ENCODE assay signal across 1 cellular context in the genomic region with DNA sequence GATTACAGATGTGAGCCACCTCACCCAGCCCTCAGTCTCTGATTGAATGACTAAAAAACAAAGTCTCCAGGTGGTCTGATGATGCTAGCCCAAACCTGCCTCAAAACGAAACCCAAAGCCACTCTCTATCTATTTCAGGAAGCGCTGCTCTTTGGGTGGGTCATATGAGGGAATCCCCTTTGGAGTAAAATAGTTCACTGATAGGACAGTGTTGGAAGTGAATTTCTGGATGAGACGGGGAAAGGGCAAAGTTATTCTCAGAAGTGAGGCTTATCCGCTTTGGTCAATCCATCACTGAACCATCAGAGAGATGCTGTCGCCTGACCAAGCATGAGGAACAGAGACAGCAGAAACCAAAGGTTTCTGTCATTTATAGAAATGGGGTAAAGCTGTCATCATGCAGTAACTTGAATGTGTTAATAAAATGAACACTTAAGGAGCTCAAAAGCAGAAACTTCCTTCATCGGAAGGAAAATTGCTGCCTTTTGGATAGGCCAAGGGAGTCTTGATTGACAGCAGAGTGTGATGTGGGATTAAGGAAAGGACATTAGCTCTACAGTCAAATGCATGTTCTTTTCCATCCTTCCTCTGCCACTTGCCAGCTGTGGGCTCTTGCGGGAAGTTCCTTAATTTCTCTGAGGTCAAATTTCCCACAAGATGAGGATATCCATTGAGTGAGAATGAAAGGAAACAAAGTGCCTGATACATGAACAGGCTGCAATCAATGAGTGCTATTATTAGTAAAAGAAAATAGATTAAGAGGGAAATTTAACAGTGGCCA.
TF ChIP-seq lines count a peak whose summit lies in the region.

No MANE protein-coding gene starts in this region.

TF ChIP-seq in GM23338, 12 proteins besides CTCF, POLR2A, EP300 and RAD21 (continued from another document):
- TF ChIP-seq, protein P1, sequence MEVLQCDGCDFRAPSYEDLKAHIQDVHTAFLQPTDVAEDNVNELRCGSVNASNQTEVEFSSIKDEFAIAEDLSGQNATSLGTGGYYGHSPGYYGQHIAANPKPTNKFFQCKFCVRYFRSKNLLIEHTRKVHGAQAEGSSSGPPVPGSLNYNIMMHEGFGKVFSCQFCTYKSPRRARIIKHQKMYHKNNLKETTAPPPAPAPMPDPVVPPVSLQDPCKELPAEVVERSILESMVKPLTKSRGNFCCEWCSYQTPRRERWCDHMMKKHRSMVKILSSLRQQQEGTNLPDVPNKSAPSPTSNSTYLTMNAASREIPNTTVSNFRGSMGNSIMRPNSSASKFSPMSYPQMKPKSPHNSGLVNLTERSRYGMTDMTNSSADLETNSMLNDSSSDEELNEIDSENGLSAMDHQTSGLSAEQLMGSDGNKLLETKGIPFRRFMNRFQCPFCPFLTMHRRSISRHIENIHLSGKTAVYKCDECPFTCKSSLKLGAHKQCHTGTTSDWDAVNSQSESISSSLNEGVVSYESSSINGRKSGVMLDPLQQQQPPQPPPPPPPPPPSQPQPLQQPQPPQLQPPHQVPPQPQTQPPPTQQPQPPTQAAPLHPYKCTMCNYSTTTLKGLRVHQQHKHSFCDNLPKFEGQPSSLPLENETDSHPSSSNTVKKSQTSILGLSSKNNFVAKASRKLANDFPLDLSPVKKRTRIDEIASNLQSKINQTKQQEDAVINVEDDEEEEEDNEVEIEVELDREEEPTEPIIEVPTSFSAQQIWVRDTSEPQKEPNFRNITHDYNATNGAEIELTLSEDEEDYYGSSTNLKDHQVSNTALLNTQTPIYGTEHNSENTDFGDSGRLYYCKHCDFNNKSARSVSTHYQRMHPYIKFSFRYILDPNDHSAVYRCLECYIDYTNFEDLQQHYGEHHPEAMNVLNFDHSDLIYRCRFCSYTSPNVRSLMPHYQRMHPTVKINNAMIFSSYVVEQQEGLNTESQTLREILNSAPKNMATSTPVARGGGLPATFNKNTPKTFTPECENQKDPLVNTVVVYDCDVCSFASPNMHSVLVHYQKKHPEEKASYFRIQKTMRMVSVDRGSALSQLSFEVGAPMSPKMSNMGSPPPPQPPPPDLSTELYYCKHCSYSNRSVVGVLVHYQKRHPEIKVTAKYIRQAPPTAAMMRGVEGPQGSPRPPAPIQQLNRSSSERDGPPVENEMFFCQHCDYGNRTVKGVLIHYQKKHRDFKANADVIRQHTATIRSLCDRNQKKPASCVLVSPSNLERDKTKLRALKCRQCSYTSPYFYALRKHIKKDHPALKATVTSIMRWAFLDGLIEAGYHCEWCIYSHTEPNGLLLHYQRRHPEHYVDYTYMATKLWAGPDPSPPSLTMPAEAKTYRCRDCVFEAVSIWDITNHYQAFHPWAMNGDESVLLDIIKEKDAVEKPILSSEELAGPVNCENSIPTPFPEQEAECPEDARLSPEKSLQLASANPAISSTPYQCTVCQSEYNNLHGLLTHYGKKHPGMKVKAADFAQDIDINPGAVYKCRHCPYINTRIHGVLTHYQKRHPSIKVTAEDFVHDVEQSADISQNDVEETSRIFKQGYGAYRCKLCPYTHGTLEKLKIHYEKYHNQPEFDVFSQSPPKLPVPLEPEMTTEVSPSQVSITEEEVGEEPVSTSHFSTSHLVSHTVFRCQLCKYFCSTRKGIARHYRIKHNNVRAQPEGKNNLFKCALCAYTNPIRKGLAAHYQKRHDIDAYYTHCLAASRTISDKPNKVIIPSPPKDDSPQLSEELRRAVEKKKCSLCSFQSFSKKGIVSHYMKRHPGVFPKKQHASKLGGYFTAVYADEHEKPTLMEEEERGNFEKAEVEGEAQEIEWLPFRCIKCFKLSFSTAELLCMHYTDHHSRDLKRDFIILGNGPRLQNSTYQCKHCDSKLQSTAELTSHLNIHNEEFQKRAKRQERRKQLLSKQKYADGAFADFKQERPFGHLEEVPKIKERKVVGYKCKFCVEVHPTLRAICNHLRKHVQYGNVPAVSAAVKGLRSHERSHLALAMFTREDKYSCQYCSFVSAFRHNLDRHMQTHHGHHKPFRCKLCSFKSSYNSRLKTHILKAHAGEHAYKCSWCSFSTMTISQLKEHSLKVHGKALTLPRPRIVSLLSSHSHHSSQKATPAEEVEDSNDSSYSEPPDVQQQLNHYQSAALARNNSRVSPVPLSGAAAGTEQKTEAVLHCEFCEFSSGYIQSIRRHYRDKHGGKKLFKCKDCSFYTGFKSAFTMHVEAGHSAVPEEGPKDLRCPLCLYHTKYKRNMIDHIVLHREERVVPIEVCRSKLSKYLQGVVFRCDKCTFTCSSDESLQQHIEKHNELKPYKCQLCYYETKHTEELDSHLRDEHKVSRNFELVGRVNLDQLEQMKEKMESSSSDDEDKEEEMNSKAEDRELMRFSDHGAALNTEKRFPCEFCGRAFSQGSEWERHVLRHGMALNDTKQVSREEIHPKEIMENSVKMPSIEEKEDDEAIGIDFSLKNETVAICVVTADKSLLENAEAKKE (CRISPR knock-in tag; IDR thresholded peaks at IDR 0.05), result no peak
- TF ChIP-seq, protein P2, sequence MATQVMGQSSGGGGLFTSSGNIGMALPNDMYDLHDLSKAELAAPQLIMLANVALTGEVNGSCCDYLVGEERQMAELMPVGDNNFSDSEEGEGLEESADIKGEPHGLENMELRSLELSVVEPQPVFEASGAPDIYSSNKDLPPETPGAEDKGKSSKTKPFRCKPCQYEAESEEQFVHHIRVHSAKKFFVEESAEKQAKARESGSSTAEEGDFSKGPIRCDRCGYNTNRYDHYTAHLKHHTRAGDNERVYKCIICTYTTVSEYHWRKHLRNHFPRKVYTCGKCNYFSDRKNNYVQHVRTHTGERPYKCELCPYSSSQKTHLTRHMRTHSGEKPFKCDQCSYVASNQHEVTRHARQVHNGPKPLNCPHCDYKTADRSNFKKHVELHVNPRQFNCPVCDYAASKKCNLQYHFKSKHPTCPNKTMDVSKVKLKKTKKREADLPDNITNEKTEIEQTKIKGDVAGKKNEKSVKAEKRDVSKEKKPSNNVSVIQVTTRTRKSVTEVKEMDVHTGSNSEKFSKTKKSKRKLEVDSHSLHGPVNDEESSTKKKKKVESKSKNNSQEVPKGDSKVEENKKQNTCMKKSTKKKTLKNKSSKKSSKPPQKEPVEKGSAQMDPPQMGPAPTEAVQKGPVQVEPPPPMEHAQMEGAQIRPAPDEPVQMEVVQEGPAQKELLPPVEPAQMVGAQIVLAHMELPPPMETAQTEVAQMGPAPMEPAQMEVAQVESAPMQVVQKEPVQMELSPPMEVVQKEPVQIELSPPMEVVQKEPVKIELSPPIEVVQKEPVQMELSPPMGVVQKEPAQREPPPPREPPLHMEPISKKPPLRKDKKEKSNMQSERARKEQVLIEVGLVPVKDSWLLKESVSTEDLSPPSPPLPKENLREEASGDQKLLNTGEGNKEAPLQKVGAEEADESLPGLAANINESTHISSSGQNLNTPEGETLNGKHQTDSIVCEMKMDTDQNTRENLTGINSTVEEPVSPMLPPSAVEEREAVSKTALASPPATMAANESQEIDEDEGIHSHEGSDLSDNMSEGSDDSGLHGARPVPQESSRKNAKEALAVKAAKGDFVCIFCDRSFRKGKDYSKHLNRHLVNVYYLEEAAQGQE (IDR thresholded peaks at IDR 0.05; ENCODE audit: unreplicated experiment), result no peak
- no peak for TF ChIP-seq EZH2phosphoT487 (IDR thresholded peaks at IDR 0.05; ENCODE audit: unreplicated experiment)
- no peak for TF ChIP-seq EZH2 (IDR thresholded peaks at IDR 0.05; ENCODE audit: low read depth, unreplicated experiment)
- no peak for TF ChIP-seq NANOG (IDR thresholded peaks at IDR 0.05; ENCODE audit: borderline replicate concordance)
- TF ChIP-seq POLR2AphosphoS5 (IDR thresholded peaks at IDR 0.05; ENCODE audit: low read depth), result no peak
